Comparison of ENCODE assay signal across 16 cellular contexts in the genomic region with DNA sequence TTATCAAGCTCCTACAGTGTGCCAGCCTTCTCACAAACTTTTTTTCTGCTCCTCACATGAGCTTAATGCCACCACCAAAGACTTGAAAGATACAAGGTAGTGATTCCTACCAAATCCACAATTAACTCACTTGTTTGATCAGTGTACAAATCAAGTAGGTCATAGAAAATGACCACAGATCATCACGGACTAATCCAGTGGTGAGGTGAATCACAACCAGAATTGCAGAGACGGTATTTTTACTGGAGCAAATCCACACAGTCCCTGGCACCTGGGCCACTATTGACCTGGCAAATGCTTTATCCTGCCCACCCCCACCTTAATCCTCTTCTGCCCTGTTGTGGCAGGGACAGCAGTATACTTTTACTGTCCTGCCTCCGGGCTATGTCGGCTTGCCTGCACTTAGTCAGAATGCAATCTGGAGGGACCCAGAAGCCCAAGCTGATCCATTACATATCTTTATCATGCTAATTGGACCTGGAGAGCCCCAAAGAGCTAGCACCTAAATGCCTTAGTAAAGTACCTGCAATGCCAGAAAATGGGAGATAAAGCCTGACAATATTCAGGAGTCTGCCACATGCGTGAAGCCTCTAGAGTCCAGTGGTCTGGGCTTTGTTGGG.
DNase-seq lines count a peak whose midpoint lies in the region; ATAC-seq lines count a peak whose summit lies in the region.
"Had no signal": no experiment of that assay in that cellular context is flagged by ENCODE, and none has a peak within 500 bp of the region (broad histone marks: within the 10 kb centered on the region; RNA-seq: fewer than 3 reads in every experiment).

No MANE protein-coding gene starts in this region.

- H3K36me3 ChIP-seq in naive thymus-derived CD4-positive, alpha-beta T cell (ENCODE audit: control insufficient read depth in 2 of 3, insufficient read depth in 3 of 3, low read length in 3 of 3) = no peaks in the 10 kb centered on the region
- no peaks in the 10 kb centered on the region for H3K36me3 ChIP-seq in MG63
- H3K36me3 ChIP-seq: thoracic aorta had no signal

- H3K9me3 ChIP-seq in naive thymus-derived CD4-positive, alpha-beta T cell (ENCODE audit: control insufficient read depth in 2 of 3, low read length in 3 of 3) = no peaks in the 10 kb centered on the region
- peaks cover 3% of the 10 kb centered on the region for H3K9me3 ChIP-seq in MG63
- H3K9me3 ChIP-seq: thoracic aorta had no signal

- H3K4me1 ChIP-seq in naive thymus-derived CD4-positive, alpha-beta T cell (ENCODE audit: control insufficient read depth in 2 of 2, insufficient read depth in 2 of 2, low read length in 2 of 2) = peaks cover 25 to 52% of the 10 kb centered on the region in 2 donors

- intact Hi-C loops in naive thymus-derived CD4-positive, alpha-beta T cell (cut with micrococcal nuclease) = loop anchor here (1.0 to 5.0 kb wide), 6 partner anchors 10 to 767 kb away; partner anchors contain the start of genes NPHP3 (in 1 of the 2) and SRPRB (in 1 of the 2)

- POLR2A ChIA-PET in naive thymus-derived CD4-positive, alpha-beta T cell (lab: Charles Lee) = interaction anchor here (1.0 to 11.9 kb wide), 7 partner anchors 10 to 86 kb away, joined by 3 to 179 read pairs (median 4); partner anchors contain the start of gene CDV3

- H3K9me3 Mint-ChIP-seq in activated naive CD8-positive, alpha-beta T cell treated with anti-CD3 and anti-CD28 coated beads for 36 hours = peaks cover 4% of the 10 kb centered on the region
- H3K9me3 Mint-ChIP-seq in naive thymus-derived CD4-positive, alpha-beta T cell = peaks cover 0 to 3% (median 0%) of the 10 kb centered on the region in 11 donors
- H3K9me3 Mint-ChIP-seq: natural killer cell treated with Interleukin-12 subunit alpha and Interleukin-12 subunit beta and Interleukin-15 and Interleukin-18, amount 100 ng/mL, for 72 hours had no signal

- DNase-seq in ELF-1 (ENCODE audit: low read depth, low spot score) (peak; percentile 70), HT1080 (ENCODE audit: low read depth) (peak; percentile 51), MG63 (no peak)
- no peak for DNase-seq in activated naive CD8-positive, alpha-beta T cell treated with anti-CD3 and anti-CD28 coated beads for 36 hours
- DNase-seq in naive thymus-derived CD4-positive, alpha-beta T cell = no peak
- DNase-seq in effector CD8-positive, alpha-beta T cell (lab: John Stamatoyannopoulos, UW) = no peak
- DNase-seq: amygdala, GOT3, left cardiac atrium, NCI-H1092 treated with DMSO at 0.1 percent for 48 hours, NCI-H510A treated with DMSO at 0.1 percent for 48 hours had no signal

- peaks cover 4% of the 10 kb centered on the region for H3K36me3 Mint-ChIP-seq in activated naive CD8-positive, alpha-beta T cell treated with anti-CD3 and anti-CD28 coated beads for 36 hours
- peaks cover 0 to 7% (median 0%) of the 10 kb centered on the region in 5 donors for H3K36me3 Mint-ChIP-seq in naive thymus-derived CD4-positive, alpha-beta T cell
- H3K36me3 Mint-ChIP-seq: natural killer cell treated with Interleukin-12 subunit alpha and Interleukin-12 subunit beta and Interleukin-15 and Interleukin-18, amount 100 ng/mL, for 72 hours had no signal

- H3K27me3 ChIP-seq in naive thymus-derived CD4-positive, alpha-beta T cell (ENCODE audit: control insufficient read depth in 2 of 2, insufficient read depth in 2 of 2, low read length in 2 of 2) = no peaks in the 10 kb centered on the region
- H3K27me3 ChIP-seq in MG63 = no peaks in the 10 kb centered on the region

- no peak for ATAC-seq in naive thymus-derived CD4-positive, alpha-beta T cell
- ATAC-seq in GM18511 (IDR thresholded peaks at IDR 0.05; ENCODE audit: unreplicated experiment) (no peak), GM21360 (IDR thresholded peaks at IDR 0.05; ENCODE audit: unreplicated experiment) (no peak)

- no peaks in the 10 kb centered on the region for H3K27me3 Mint-ChIP-seq in activated naive CD8-positive, alpha-beta T cell treated with anti-CD3 and anti-CD28 coated beads for 36 hours
- no peaks in the 10 kb centered on the region for H3K27me3 Mint-ChIP-seq in naive thymus-derived CD4-positive, alpha-beta T cell

- peak overlapping the region; percentile 17 for H3K27ac Mint-ChIP-seq in activated naive CD8-positive, alpha-beta T cell treated with anti-CD3 and anti-CD28 coated beads for 36 hours
- peak overlapping the region; percentile 87 to 99 (median 97) for H3K27ac Mint-ChIP-seq in naive thymus-derived CD4-positive, alpha-beta T cell
- H3K27ac Mint-ChIP-seq: natural killer cell treated with Interleukin-12 subunit alpha and Interleukin-12 subunit beta and Interleukin-15 and Interleukin-18, amount 100 ng/mL, for 72 hours had no signal

- no peak overlapping the region for H3K4me3 ChIP-seq in naive thymus-derived CD4-positive, alpha-beta T cell (ENCODE audit: low read length)
- H3K4me3 ChIP-seq in MG63 = no peak overlapping the region
- H3K4me3 ChIP-seq: skin epidermis, thoracic aorta had no signal

- H3K4me3 Mint-ChIP-seq in activated naive CD8-positive, alpha-beta T cell treated with anti-CD3 and anti-CD28 coated beads for 36 hours = no peak overlapping the region
- H3K4me3 Mint-ChIP-seq in naive thymus-derived CD4-positive, alpha-beta T cell = peak overlapping the region in 9 of 10 donors; percentile 10 to 85 (median 73)
- H3K4me3 Mint-ChIP-seq: natural killer cell treated with Interleukin-12 subunit alpha and Interleukin-12 subunit beta and Interleukin-15 and Interleukin-18, amount 100 ng/mL, for 72 hours had no signal

- H3K27ac ChIP-seq in naive thymus-derived CD4-positive, alpha-beta T cell (ENCODE audit: low read depth, low read length) = peak overlapping the region; percentile 64
- H3K27ac ChIP-seq: thoracic aorta had no signal

- CTCF ChIA-PET in naive thymus-derived CD4-positive, alpha-beta T cell (lab: Charles Lee) = interaction anchor here (0.6 to 7.2 kb wide), 10 partner anchors 10 to 763 kb away, joined by 3 to 80 read pairs (median 6); partner anchors contain the start of gene CDV3

- H3K4me1 Mint-ChIP-seq in activated naive CD8-positive, alpha-beta T cell treated with anti-CD3 and anti-CD28 coated beads for 36 hours = peaks cover 58% of the 10 kb centered on the region
- peaks cover 28 to 65% (median 60%) of the 10 kb centered on the region in 7 donors for H3K4me1 Mint-ChIP-seq in naive thymus-derived CD4-positive, alpha-beta T cell

Comparison
In these comparisons a context has a peak if more than half of its experiments do, and no peak if none do; other contexts are left out.
1. DNase-seq: peak in ELF-1 (single experiment) and HT1080 (single experiment); none in activated naive CD8-positive, alpha-beta T cell treated with anti-CD3 and anti-CD28 coated beads for 36 hours (single experiment), naive thymus-derived CD4-positive, alpha-beta T cell (0 of 9), MG63 (single experiment) and effector CD8-positive, alpha-beta T cell (single experiment).